In genomic region chr9:42234610-42235009, GRCh38 we compare ENCODE assay signal across 18 cellular contexts. TPM values are rescaled to one million over a fixed set of nuclear protein-coding genes. Genes with fewer than 3 reads are reported as not detected.
"Had no signal": no experiment of that assay in that cellular context is flagged by ENCODE, and none has a peak within 500 bp of the region (broad histone marks: within the 10 kb centered on the region; RNA-seq: fewer than 3 reads in every experiment).

No MANE protein-coding gene starts in this region.

RNA-seq across cellular contexts. Expression of gene SPATA31A6, which starts 51.2 kb away (rescaled TPM):
- total RNA-seq: activated B cell treated with CpG ODN at 0.5 μM for 24 hours; activated CD4-positive, alpha-beta memory T cell treated with anti-CD3 and anti-CD28 coated beads for 36 hours; activated CD4-positive, alpha-beta T cell treated with anti-CD3 and anti-CD28 coated beads, Interleukin-2, amount 10 ng/mL, durations not matched to agents 24 days and 14 days; activated CD8-positive, alpha-beta memory T cell treated with anti-CD3 and anti-CD28 coated beads for 36 hours; activated CD8-positive, alpha-beta T cell treated with anti-CD3 and anti-CD28 coated beads for 36 hours; activated naive CD4-positive, alpha-beta T cell treated with anti-CD3 and anti-CD28 coated beads for 36 hours; activated naive CD4-positive, alpha-beta T cell treated with anti-CD3 and anti-CD28 coated beads, Interleukin-2, amount 50 U/mL, for 72 hours; activated naive CD8-positive, alpha-beta T cell treated with anti-CD3 and anti-CD28 coated beads for 36 hours; activated T-cell treated with anti-CD3 and anti-CD28 coated beads, Interleukin-2, amount 50 U/mL, for 4 hours; activated T-cell treated with anti-CD3 and anti-CD28 coated beads, Interleukin-2, amount 50 U/mL, for 72 hours; activated T-helper 1 cell treated with anti-CD3 and anti-CD28 coated beads, Interleukin-12 subunit alpha, Interleukin-12 subunit beta, Interleukin-2, Interleukin-4 antibody, amounts not matched to agents 30 ng/mL and 10 ng/mL and 1 ng/mL, durations not matched to agents 14 hours and 24 hours and 36 hours; activated T-helper 17 cell treated with anti-CD3 and anti-CD28 coated beads, Interleukin-2, amount 50 U/mL, for 72 hours; adrenal gland; aorta; astrocyte; body of pancreas; breast epithelium; cardiac septum had no signal
- polyA plus RNA-seq: adrenal gland, aorta had no signal
